In the genomic region with DNA sequence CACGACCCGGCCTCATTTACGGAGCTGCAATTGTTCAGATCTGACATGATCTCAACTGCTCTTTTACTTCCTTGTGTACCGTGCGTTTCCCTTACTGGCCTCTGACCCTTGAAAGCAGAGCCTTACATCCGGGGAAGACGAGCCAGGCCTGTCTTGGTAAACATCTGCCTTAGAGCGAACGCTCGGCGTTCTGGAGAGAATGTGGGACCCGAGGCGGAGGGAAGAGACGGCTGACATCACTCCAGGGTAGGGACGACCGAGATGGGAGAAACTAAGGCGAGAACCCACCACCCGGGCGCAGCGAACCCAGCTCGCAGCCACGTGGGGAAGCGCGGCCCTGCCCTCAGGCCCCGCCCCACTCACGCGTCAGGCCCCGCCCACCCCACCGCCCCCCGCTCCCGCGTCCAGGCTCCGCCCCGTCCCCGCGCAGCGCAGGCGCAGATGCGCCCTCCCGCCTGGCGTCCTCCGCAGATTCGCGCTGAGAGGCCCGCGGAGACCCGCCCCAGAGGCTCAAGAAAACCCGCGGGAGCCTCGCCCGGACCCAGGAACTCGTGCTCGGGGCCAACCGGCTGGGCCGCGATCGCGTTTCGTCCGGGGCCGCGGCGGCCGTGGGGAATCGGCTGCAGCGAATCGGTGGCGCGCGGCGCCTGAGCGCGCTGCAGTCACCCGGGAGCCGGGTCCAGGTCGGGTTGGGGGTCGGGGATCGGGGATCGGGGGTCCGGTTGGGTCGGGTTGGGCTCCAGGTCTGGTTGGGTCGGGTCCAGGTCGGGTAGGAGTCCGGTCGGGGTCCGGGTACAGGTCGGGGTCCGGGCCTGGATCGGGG, we compare ENCODE assay signal across 8 cellular contexts. TPM values are rescaled to one million over a fixed set of nuclear protein-coding genes. Genes with fewer than 3 reads are reported as not detected.
DNase-seq lines count a peak whose midpoint lies in the region; ATAC-seq and TF ChIP-seq lines count a peak whose summit lies in the region.

TSS of gene TELO2 (plus strand) at position 438 of the 823 bp plus-strand sequence. CDS start 922 bp downstream, outside the sequence.

- H3K9ac ChIP-seq in BLaER1 treated with 17β-estradiol and CSF1 and Interleukin-3, amounts not matched to agents 10 nM and 100 nM, result peak within 1 kb of the TSS; percentile 90 to 98 (median 97)
- H3K9ac ChIP-seq in HUES48 (ENCODE audit: low read depth, low read length) (peak within 1 kb of the TSS; percentile 94), fibroblast of lung (ENCODE audit: insufficient read depth, low read length) (peak within 1 kb of the TSS; percentile 99)

- H3K27ac ChIP-seq in BLaER1 treated with 17β-estradiol and CSF1 and Interleukin-3, amounts not matched to agents 10 nM and 100 nM, result peak within 1 kb of the TSS; percentile 87 to 97 (median 95)
- H3K27ac ChIP-seq in HUES48 (ENCODE audit: low read depth, low read length) (peak within 1 kb of the TSS; percentile 87), fibroblast of lung (ENCODE audit: insufficient read depth, low read length) (peak within 1 kb of the TSS; percentile 91)
- peak within 1 kb of the TSS; percentile 88 for H3K27ac ChIP-seq in naive thymus-derived CD4-positive, alpha-beta T cell (ENCODE audit: low read depth, low read length)

- POLR2A ChIA-PET in naive thymus-derived CD4-positive, alpha-beta T cell (lab: Charles Lee), result interaction anchor here (0.6 to 4.4 kb wide), 16 partner anchors 9 to 721 kb away, joined by 3 to 38 read pairs (median 5); partner anchors contain the start of genes JPT2, MAPK8IP3, PGP and TMEM204

- peaks cover 12% of the 10 kb centered on the region for H3K79me2 ChIP-seq in fibroblast of lung (ENCODE audit: control insufficient read depth, insufficient read depth, low read length)

- no peak for TF ChIP-seq CTCF in fibroblast of lung (conservative IDR thresholded peaks at IDR 0.05 in 1 of 2, IDR thresholded peaks at IDR 0.05 in 1 of 2; ENCODE audit: low read depth in 1 of 2, low read length in 2 of 2)

- H3K27me3 ChIP-seq in BLaER1 treated with 17β-estradiol and CSF1 and Interleukin-3, amounts not matched to agents 10 nM and 100 nM, result no peaks in the 10 kb centered on the region
- H3K27me3 ChIP-seq in HUES48 (ENCODE audit: control insufficient read depth, insufficient read depth, low read length), result no peaks in the 10 kb centered on the region
- no peaks in the 10 kb centered on the region for H3K27me3 ChIP-seq in fibroblast of lung (ENCODE audit: control insufficient read depth, insufficient read depth, low read length)
- H3K27me3 ChIP-seq in naive thymus-derived CD4-positive, alpha-beta T cell (ENCODE audit: control insufficient read depth in 2 of 2, insufficient read depth in 2 of 2, low read length in 2 of 2), result no peaks in the 10 kb centered on the region

- peaks cover 34 to 40% (median 38%) of the 10 kb centered on the region in 11 experiments; a peak in 21 of 22 replicates for H3K36me3 ChIP-seq in BLaER1 treated with 17β-estradiol and CSF1 and Interleukin-3, amounts not matched to agents 10 nM and 100 nM
- H3K36me3 ChIP-seq in HUES48 (ENCODE audit: control insufficient read depth, insufficient read depth, low read length) (peaks cover 35% of the 10 kb centered on the region), fibroblast of lung (ENCODE audit: control insufficient read depth, insufficient read depth, low read length) (peaks cover 7% of the 10 kb centered on the region)
- H3K36me3 ChIP-seq in naive thymus-derived CD4-positive, alpha-beta T cell (ENCODE audit: control insufficient read depth in 2 of 3, insufficient read depth in 3 of 3, low read length in 3 of 3), result peaks cover 0 to 43% (median 0%) of the 10 kb centered on the region in 3 experiments

- H3K27ac Mint-ChIP-seq in activated T-helper 17 cell treated with anti-CD3 and anti-CD28 coated beads, Interleukin-2, amount 50 U/mL, for 72 hours, result peak within 1 kb of the TSS; percentile 93
- peak within 1 kb of the TSS; percentile 97 to 100 (median 99) for H3K27ac Mint-ChIP-seq in naive thymus-derived CD4-positive, alpha-beta T cell
- peak within 1 kb of the TSS; percentile 97 for H3K27ac Mint-ChIP-seq in stimulated activated effector memory CD8-positive, alpha-beta T cell treated with anti-CD3 and anti-CD28 coated beads, Interleukin-12 subunit alpha, Interleukin-12 subunit beta, amount 100 ng/mL, for 72 hours

- H4K20me1 ChIP-seq in BLaER1 treated with 17β-estradiol and CSF1 and Interleukin-3, amounts not matched to agents 10 nM and 100 nM, result peaks cover 0 to 46% (median 40%) of the 10 kb centered on the region in 11 experiments; a peak in 17 of 22 replicates
- H4K20me1 ChIP-seq in fibroblast of lung (ENCODE audit: control insufficient read depth, extremely low read depth, insufficient read depth, low read length), result no peaks in the 10 kb centered on the region

- CTCF ChIA-PET in naive thymus-derived CD4-positive, alpha-beta T cell (lab: Charles Lee), result interaction anchor here (1.3 kb wide), 1 partner anchor 41 kb away, joined by 3 read pairs; the partner anchor contains the start of gene TMEM204

- no peaks in the 10 kb centered on the region for H3K27me3 Mint-ChIP-seq in activated T-helper 17 cell treated with anti-CD3 and anti-CD28 coated beads, Interleukin-2, amount 50 U/mL, for 72 hours
- H3K27me3 Mint-ChIP-seq in naive thymus-derived CD4-positive, alpha-beta T cell, result no peaks in the 10 kb centered on the region

- DNase-seq in RPMI8226, result peak; percentile 93
- peak; percentile 63 to 82 for DNase-seq in fibroblast of lung (ENCODE audit: low read depth in 2 of 2)
- DNase-seq in naive thymus-derived CD4-positive, alpha-beta T cell, result peak; percentile 82 to 96 (median 90)
- DNase-seq in stimulated activated effector memory CD8-positive, alpha-beta T cell treated with anti-CD3 and anti-CD28 coated beads, Interleukin-12 subunit alpha, Interleukin-12 subunit beta, amount 100 ng/mL, for 72 hours (ENCODE audit: low spot score in 2 of 2), result peak; percentile 91 to 93

- peak within 1 kb of the TSS; percentile 73 to 97 (median 90) for H3K4me3 ChIP-seq in BLaER1 treated with 17β-estradiol and CSF1 and Interleukin-3, amounts not matched to agents 10 nM and 100 nM
- H3K4me3 ChIP-seq in HUES48 (ENCODE audit: low read depth, low read length), result peak within 1 kb of the TSS; percentile 83
- H3K4me3 ChIP-seq in fibroblast of lung (replicated peaks in 1 of 4; ENCODE audit: control extremely low read depth in 1 of 4, insufficient read depth in 1 of 4, low read depth in 3 of 4, low read length in 4 of 4), result peak within 1 kb of the TSS; percentile 63 to 89 (median 84)
- H3K4me3 ChIP-seq in naive thymus-derived CD4-positive, alpha-beta T cell (ENCODE audit: low read length), result peak within 1 kb of the TSS; percentile 59

- H3K9me3 Mint-ChIP-seq in activated T-helper 17 cell treated with anti-CD3 and anti-CD28 coated beads, Interleukin-2, amount 50 U/mL, for 72 hours, result no peaks in the 10 kb centered on the region
- H3K9me3 Mint-ChIP-seq in naive thymus-derived CD4-positive, alpha-beta T cell, result peaks cover 0 to 1% (median 0%) of the 10 kb centered on the region in 11 donors
- no peaks in the 10 kb centered on the region for H3K9me3 Mint-ChIP-seq in stimulated activated effector memory CD8-positive, alpha-beta T cell treated with anti-CD3 and anti-CD28 coated beads, Interleukin-12 subunit alpha, Interleukin-12 subunit beta, amount 100 ng/mL, for 72 hours

- H3K9me3 ChIP-seq in BLaER1 treated with 17β-estradiol and CSF1 and Interleukin-3, amounts not matched to agents 10 nM and 100 nM (replicated peaks in 1 of 11), result no peaks in the 10 kb centered on the region
- H3K9me3 ChIP-seq in HUES48 (ENCODE audit: control insufficient read depth, insufficient read depth, low read length), result no peaks in the 10 kb centered on the region
- H3K9me3 ChIP-seq in fibroblast of lung (ENCODE audit: control insufficient read depth, insufficient read depth, low read depth, low read length), result no peaks in the 10 kb centered on the region
- no peaks in the 10 kb centered on the region for H3K9me3 ChIP-seq in naive thymus-derived CD4-positive, alpha-beta T cell (ENCODE audit: control insufficient read depth in 2 of 3, low read length in 3 of 3)

- H3K4me3 Mint-ChIP-seq in activated T-helper 17 cell treated with anti-CD3 and anti-CD28 coated beads, Interleukin-2, amount 50 U/mL, for 72 hours, result peak within 1 kb of the TSS; percentile 87
- peak within 1 kb of the TSS; percentile 83 to 99 (median 94) for H3K4me3 Mint-ChIP-seq in naive thymus-derived CD4-positive, alpha-beta T cell
- H3K4me3 Mint-ChIP-seq in stimulated activated effector memory CD8-positive, alpha-beta T cell treated with anti-CD3 and anti-CD28 coated beads, Interleukin-12 subunit alpha, Interleukin-12 subunit beta, amount 100 ng/mL, for 72 hours, result peak within 1 kb of the TSS; percentile 83

- peak within 1 kb of the TSS; percentile 82 to 100 (median 95) for H3K4me2 ChIP-seq in BLaER1 treated with 17β-estradiol and CSF1 and Interleukin-3, amounts not matched to agents 10 nM and 100 nM
- peak within 1 kb of the TSS; percentile 99 for H3K4me2 ChIP-seq in fibroblast of lung (ENCODE audit: extremely low read depth, insufficient read depth, low read length)

- intact Hi-C loops in naive thymus-derived CD4-positive, alpha-beta T cell (cut with micrococcal nuclease), result loop anchor here (1.0 to 10.0 kb wide), 12 partner anchors 18 to 1019 kb away; partner anchors contain the start of genes CLCN7 (in 2 of the 2), CRAMP1 (in 2 of the 2), IFT140 (in 2 of the 2) and TMEM204 (in 2 of the 2)

- H3K4me1 ChIP-seq in BLaER1 treated with 17β-estradiol and CSF1 and Interleukin-3, amounts not matched to agents 10 nM and 100 nM, result peaks cover 19 to 34% (median 30%) of the 10 kb centered on the region in 10 experiments
- H3K4me1 ChIP-seq in HUES48 (ENCODE audit: control insufficient read depth, insufficient read depth, low read length), result 0 out of 2 replicates have a peak, but pooled peaks cover 3% of the 10 kb centered on the region
- H3K4me1 ChIP-seq in fibroblast of lung (ENCODE audit: control insufficient read depth, extremely low read depth, insufficient read depth, low read length), result no peaks in the 10 kb centered on the region
- peaks cover 12 to 17% of the 10 kb centered on the region in 2 donors for H3K4me1 ChIP-seq in naive thymus-derived CD4-positive, alpha-beta T cell (ENCODE audit: control insufficient read depth in 2 of 2, insufficient read depth in 2 of 2, low read length in 2 of 2)

- ATAC-seq in GM19328 (IDR thresholded peaks at IDR 0.05; ENCODE audit: unreplicated experiment), result peak; percentile 59
- ATAC-seq in activated T-helper 17 cell treated with anti-CD3 and anti-CD28 coated beads, Interleukin-2, amount 50 U/mL, for 72 hours (replicated peaks), result peak; percentile 89
- ATAC-seq in naive thymus-derived CD4-positive, alpha-beta T cell, result peak; percentile 96
- ATAC-seq in stimulated activated effector memory CD8-positive, alpha-beta T cell treated with anti-CD3 and anti-CD28 coated beads, Interleukin-12 subunit alpha, Interleukin-12 subunit beta, amount 100 ng/mL, for 72 hours, result peak; percentile 83

- peak within 1 kb of the TSS; percentile 99 for H2AFZ ChIP-seq in fibroblast of lung (ENCODE audit: low read length)

- H3K4me1 Mint-ChIP-seq in activated T-helper 17 cell treated with anti-CD3 and anti-CD28 coated beads, Interleukin-2, amount 50 U/mL, for 72 hours, result no peaks in the 10 kb centered on the region
- peaks cover 9 to 20% (median 12%) of the 10 kb centered on the region in 7 donors for H3K4me1 Mint-ChIP-seq in naive thymus-derived CD4-positive, alpha-beta T cell
- peaks cover 18% of the 10 kb centered on the region for H3K4me1 Mint-ChIP-seq in stimulated activated effector memory CD8-positive, alpha-beta T cell treated with anti-CD3 and anti-CD28 coated beads, Interleukin-12 subunit alpha, Interleukin-12 subunit beta, amount 100 ng/mL, for 72 hours

- peaks cover 23% of the 10 kb centered on the region for H3K36me3 Mint-ChIP-seq in activated T-helper 17 cell treated with anti-CD3 and anti-CD28 coated beads, Interleukin-2, amount 50 U/mL, for 72 hours (ENCODE audit: low read depth)
- peaks cover 0 to 1% (median 0%) of the 10 kb centered on the region in 5 donors for H3K36me3 Mint-ChIP-seq in naive thymus-derived CD4-positive, alpha-beta T cell
- H3K36me3 Mint-ChIP-seq in stimulated activated effector memory CD8-positive, alpha-beta T cell treated with anti-CD3 and anti-CD28 coated beads, Interleukin-12 subunit alpha, Interleukin-12 subunit beta, amount 100 ng/mL, for 72 hours, result peaks cover 39% of the 10 kb centered on the region

RNA-seq across cellular contexts. Expression of gene TELO2, which starts in this region (rescaled TPM):
- total RNA-seq in activated T-helper 17 cell treated with anti-CD3 and anti-CD28 coated beads, Interleukin-2, amount 50 U/mL, for 72 hours, result 10 to 100 TPM; 49.2 to 67.9 TPM
- total RNA-seq in fibroblast of lung, result 8.2 and 10.9 TPM in 2 replicates
- 6.3 and 9.4 TPM in 2 replicates for polyA plus RNA-seq in fibroblast of lung
- polyA plus RNA-seq in fibroblast of lung (2012), result 14.4 and 26.1 TPM in 2 replicates
- polyA minus RNA-seq in fibroblast of lung (ENCODE audit: low replicate concordance), result 8.8 and 9.3 TPM in 2 replicates
- 10 to 100 TPM; 46.9 to 58.9 (median 50.3) TPM for total RNA-seq in naive thymus-derived CD4-positive, alpha-beta T cell
- polyA plus RNA-seq in naive thymus-derived CD4-positive, alpha-beta T cell, result 10 to 100 TPM; 10.5 to 18.7 TPM

Comparison
In these comparisons a context has a peak if more than half of its experiments do, and no peak if none do; other contexts are left out.
1. Peak in every context shown above with its lines: DNase-seq, ATAC-seq, H3K4me3 ChIP-seq and H3K27ac ChIP-seq.